ENCODE assay signal across 8 cellular contexts in genomic region chr13:97224544-97225324, GRCh38. TPM values are rescaled to one million over a fixed set of nuclear protein-coding genes. Genes with fewer than 3 reads are reported as not detected.
A peak's percentile ranks its signal among the peaks of the same experiment; 100 is the strongest.
DNase-seq lines count a peak whose midpoint lies in the region; ATAC-seq lines count a peak whose summit lies in the region.

No MANE protein-coding gene starts in this region.

- no peaks in the 10 kb centered on the region for H3K9me3 ChIP-seq in CD4-positive, CD25-positive, alpha-beta regulatory T cell (ENCODE audit: control insufficient read depth in 2 of 2, low read length in 2 of 2)
- H3K9me3 ChIP-seq in neuron (ENCODE audit: low read length): no peaks in the 10 kb centered on the region

- H3K9me3 Mint-ChIP-seq in CD4-positive, CD25-positive, alpha-beta regulatory T cell: no peaks in the 10 kb centered on the region

- peak overlapping the region; percentile 83 for H3K27ac ChIP-seq in CD4-positive, CD25-positive, alpha-beta regulatory T cell (ENCODE audit: insufficient read depth, low read length, poor library complexity, severe bottlenecking)
- peak overlapping the region; percentile 76 for H3K27ac ChIP-seq in epithelial cell of prostate

- H2AFZ ChIP-seq in neuron (ENCODE audit: low read depth, low read length): no peak overlapping the region

- H3K4me3 Mint-ChIP-seq in CD4-positive, CD25-positive, alpha-beta regulatory T cell: peak overlapping the region; percentile 89 to 96 (median 94)

- H3K27me3 ChIP-seq in CD4-positive, CD25-positive, alpha-beta regulatory T cell (ENCODE audit: control insufficient read depth, insufficient read depth, low read length): no peaks in the 10 kb centered on the region
- H3K27me3 ChIP-seq in neuron (ENCODE audit: insufficient read depth, low read length): no peaks in the 10 kb centered on the region

- no peak for ATAC-seq in CD4-positive, CD25-positive, alpha-beta regulatory T cell (ENCODE audit: low read depth in 2 of 2)
- ATAC-seq in HG03342 (IDR thresholded peaks at IDR 0.05; ENCODE audit: unreplicated experiment) (peak; percentile 41), HG03097 (IDR thresholded peaks at IDR 0.05; ENCODE audit: low FRiP score, unreplicated experiment) (no peak)

- DNase-seq in CD4-positive, CD25-positive, alpha-beta regulatory T cell: peak; percentile 21 to 62 (median 22)
- DNase-seq in T-helper 22 cell (ENCODE audit: low read depth) (peak; percentile 35), epithelial cell of prostate (ENCODE audit: low read depth, low spot score) (no peak), RKO (ENCODE audit: low spot score) (no peak)
- DNase-seq in activated CD4-positive, CD25-positive, alpha-beta regulatory T cell (lab: John Stamatoyannopoulos, UW): no peak

- peaks cover 31 to 62% (median 44%) of the 10 kb centered on the region in 4 donors for H3K4me1 Mint-ChIP-seq in CD4-positive, CD25-positive, alpha-beta regulatory T cell

- H3K36me3 ChIP-seq in CD4-positive, CD25-positive, alpha-beta regulatory T cell (ENCODE audit: control insufficient read depth, insufficient read depth, low read length): no peaks in the 10 kb centered on the region
- no peaks in the 10 kb centered on the region for H3K36me3 ChIP-seq in neuron (ENCODE audit: insufficient read depth, low read length)

- peak overlapping the region; percentile 96 for H3K4me3 ChIP-seq in CD4-positive, CD25-positive, alpha-beta regulatory T cell (ENCODE audit: low read depth, low read length)
- peak overlapping the region; percentile 81 for H3K4me3 ChIP-seq in neuron (ENCODE audit: low read length)

- H3K36me3 Mint-ChIP-seq in CD4-positive, CD25-positive, alpha-beta regulatory T cell: peaks cover 5% of the 10 kb centered on the region

- peaks cover 55% of the 10 kb centered on the region for H3K4me1 ChIP-seq in CD4-positive, CD25-positive, alpha-beta regulatory T cell (ENCODE audit: control insufficient read depth, insufficient read depth, low read length, poor library complexity, severe bottlenecking)
- H3K4me1 ChIP-seq in neuron (ENCODE audit: insufficient read depth, low read length): peaks cover 45% of the 10 kb centered on the region

- H3K27me3 Mint-ChIP-seq in CD4-positive, CD25-positive, alpha-beta regulatory T cell: no peaks in the 10 kb centered on the region

- peak overlapping the region; percentile 90 to 98 (median 97) for H3K27ac Mint-ChIP-seq in CD4-positive, CD25-positive, alpha-beta regulatory T cell

RNA-seq across cellular contexts. Expression of gene MBNL2, which starts 2.6 kb away (rescaled TPM):
- 37.2 TPM for total RNA-seq in CD4-positive, CD25-positive, alpha-beta regulatory T cell
- polyA plus RNA-seq in CD4-positive, CD25-positive, alpha-beta regulatory T cell: 10 to 100 TPM; 15.6 to 18.5 (median 16.7) TPM

Comparison
In these comparisons a context has a peak if more than half of its experiments do, and no peak if none do; other contexts are left out.
1. DNase-seq: peak in CD4-positive, CD25-positive, alpha-beta regulatory T cell (3 of 3) and T-helper 22 cell (single experiment); none in epithelial cell of prostate (single experiment), activated CD4-positive, CD25-positive, alpha-beta regulatory T cell (0 of 4) and RKO (single experiment).